ENCODE assay signal across 15 cellular contexts in the genomic region with DNA sequence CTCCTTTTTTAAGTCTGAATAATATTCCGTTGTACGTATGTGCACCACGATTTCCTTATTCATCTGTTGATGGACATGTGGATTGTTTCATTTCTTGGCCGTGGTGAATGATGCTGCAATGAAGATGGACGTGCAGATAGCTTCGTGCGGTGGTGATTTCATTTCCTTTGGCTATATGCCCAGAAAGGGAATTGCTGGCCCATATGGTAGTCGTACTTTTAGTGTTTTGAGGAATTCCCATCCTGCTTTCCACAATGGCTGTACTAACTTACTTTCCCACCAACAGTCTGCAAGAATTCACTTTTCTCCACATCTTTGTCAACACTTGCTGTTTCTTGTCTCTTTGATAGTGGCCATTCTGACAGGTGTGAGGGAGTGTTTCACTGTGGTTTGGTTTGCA. TPM values are rescaled to one million over a fixed set of nuclear protein-coding genes. Genes with fewer than 3 reads are reported as not detected.
DNase-seq lines count a peak whose midpoint lies in the region; ATAC-seq and TF ChIP-seq lines count a peak whose summit lies in the region.
"Had no signal": no experiment of that assay in that cellular context is flagged by ENCODE, and none has a peak within 500 bp of the region (broad histone marks: within the 10 kb centered on the region; RNA-seq: fewer than 3 reads in every experiment).

No MANE protein-coding gene starts in this region.

- ATAC-seq in gastrocnemius medialis: no peak
- ATAC-seq: activated CD4-positive, CD25-positive, alpha-beta regulatory T cell treated with anti-CD3 and anti-CD28 coated beads, Interleukin-2, amount 50 U/mL, for 24 hours; natural killer cell treated with Interleukin-12 subunit alpha and Interleukin-12 subunit beta and Interleukin-15 and Interleukin-18, amount 100 ng/mL, for 72 hours; Right ventricle myocardium inferior had no signal

- H3K4me1 ChIP-seq in HAP-1 (no peaks in the 10 kb centered on the region), gastrocnemius medialis (no peaks in the 10 kb centered on the region)
- H3K4me1 ChIP-seq: BLaER1 had no signal

- in situ Hi-C loops in HAP-1 (cut with MboI; ENCODE audit: low sequenced_read_pairs): no loop called here
- in situ Hi-C loops in gastrocnemius medialis (cut with MboI; ENCODE audit: low sequenced_read_pairs in 4 of 4): no loop called here

- intact Hi-C loops in gastrocnemius medialis (cut with DNase I; ENCODE audit: low total_unique reads): no loop called here

- no peak for TF ChIP-seq POLR2A in gastrocnemius medialis (IDR thresholded peaks at IDR 0.05)

- TF ChIP-seq CTCF in cardiac fibroblast (IDR thresholded peaks at IDR 0.05; ENCODE audit: low read depth, low read length) (no peak), gastrocnemius medialis (IDR thresholded peaks at IDR 0.05 in 4 of 5, conservative IDR thresholded peaks at IDR 0.05 in 1 of 5) (no peak)

- H3K27me3 ChIP-seq in HAP-1 (ENCODE audit: low read depth) (no peaks in the 10 kb centered on the region), gastrocnemius medialis (no peaks in the 10 kb centered on the region)
- H3K27me3 ChIP-seq: BLaER1 had no signal

- no peaks in the 10 kb centered on the region for H3K36me3 ChIP-seq in HAP-1 (replicated peaks)
- no peaks in the 10 kb centered on the region for H3K36me3 ChIP-seq in gastrocnemius medialis
- H3K36me3 ChIP-seq: BLaER1 had no signal

- H3K9me3 ChIP-seq in HAP-1 (no peaks in the 10 kb centered on the region), gastrocnemius medialis (no peaks in the 10 kb centered on the region)
- H3K9me3 ChIP-seq: BLaER1 had no signal

- DNase-seq in NCI-H82 (lab: John Stamatoyannopoulos, UW) (peak; percentile 0), NCI-H82 treated with DMSO at 0.1 percent for 48 hours (lab: John Stamatoyannopoulos, UW; ENCODE audit: unreplicated experiment) (no peak), OCI-M1 (lab: John Stamatoyannopoulos, UW) (peak; percentile 30), cardiac fibroblast (ENCODE audit: low read depth in 2 of 2) (peak; percentile 83 to 89), stromal cell of bone marrow (ENCODE audit: low read depth) (peak; percentile 31), HAP-1 (ENCODE audit: low spot score in 2 of 2) (no peak), NCI-H146 (lab: John Stamatoyannopoulos, UW) (no peak), gastrocnemius medialis (no peak)
- DNase-seq: effector CD8-positive, alpha-beta T cell had no signal

- H3K4me3 ChIP-seq in cardiac fibroblast (replicated peaks in 1 of 2; ENCODE audit: low read depth in 2 of 2, low read length in 2 of 2) (no peak overlapping the region), HAP-1 (no peak overlapping the region), gastrocnemius medialis (no peak overlapping the region)
- H3K4me3 ChIP-seq: BLaER1, smooth muscle cell had no signal

- no peak overlapping the region for H3K27ac ChIP-seq in gastrocnemius medialis
- H3K27ac ChIP-seq: BLaER1, HL-60 had no signal

RNA-seq across cellular contexts. Expression of a gene that starts 12.8 kb away (rescaled TPM):
- total RNA-seq in gastrocnemius medialis: not detected
- total RNA-seq: natural killer cell treated with Interleukin-12 subunit alpha and Interleukin-12 subunit beta and Interleukin-15 and Interleukin-18, amount 100 ng/mL, for 72 hours; Right ventricle myocardium inferior had no signal

Comparison
In these comparisons a context has a peak if more than half of its experiments do, and no peak if none do; other contexts are left out.
1. DNase-seq: peak in NCI-H82 (single experiment), OCI-M1 (single experiment), cardiac fibroblast (2 of 2) and stromal cell of bone marrow (single experiment); none in NCI-H82 treated with DMSO at 0.1 percent for 48 hours (single experiment), HAP-1 (0 of 2), NCI-H146 (single experiment) and gastrocnemius medialis (0 of 2).